9 cellular contexts compared by ENCODE assay signal in the genomic region with DNA sequence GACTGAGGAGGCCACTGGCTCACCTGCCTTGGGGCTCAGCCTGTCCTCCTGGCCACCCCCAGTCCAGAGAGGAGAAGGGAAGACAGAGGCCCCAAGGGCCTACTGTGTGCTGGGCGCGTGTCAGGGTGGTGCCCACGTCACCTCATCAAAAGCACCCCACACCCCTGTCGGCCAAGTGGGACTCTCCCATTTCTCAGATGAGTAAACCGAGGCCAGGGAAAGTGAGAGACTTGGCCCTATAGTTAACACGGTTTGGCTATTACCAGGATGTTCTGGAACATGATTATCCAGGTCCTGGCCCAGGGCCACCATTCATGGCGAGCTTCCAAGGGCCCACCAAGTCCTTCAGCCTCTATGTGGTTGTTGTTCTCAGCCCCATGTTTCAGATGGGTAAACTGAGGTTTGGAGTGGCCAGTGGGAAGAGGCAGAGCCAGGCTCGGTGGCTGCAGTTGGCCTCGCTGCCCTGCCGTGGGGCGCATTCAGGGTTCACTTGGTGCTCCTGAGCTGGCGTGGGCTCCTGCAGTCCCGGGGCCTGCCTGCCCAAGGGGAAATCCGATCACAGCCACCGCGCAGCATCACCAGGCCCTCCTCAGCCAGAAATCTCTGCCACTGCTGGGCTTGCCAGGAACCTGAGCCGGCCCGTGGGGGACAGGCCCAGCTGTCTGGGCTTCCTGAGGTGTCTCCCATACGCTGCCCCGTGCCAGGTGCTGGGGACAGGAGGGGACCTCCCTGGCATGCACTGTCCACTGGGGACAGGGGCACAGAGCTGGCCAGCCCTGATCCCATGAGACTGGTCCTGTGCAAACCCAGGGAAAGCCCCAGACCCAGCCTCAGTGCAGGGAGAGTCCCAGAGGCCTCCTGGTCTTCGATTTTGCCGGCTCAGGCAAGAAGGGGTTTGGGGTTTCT. TPM values are rescaled to one million over a fixed set of nuclear protein-coding genes. Genes with fewer than 3 reads are reported as not detected.
A peak's percentile ranks its signal among the peaks of the same experiment; 100 is the strongest.
DNase-seq lines count a peak whose midpoint lies in the region; ATAC-seq and TF ChIP-seq lines count a peak whose summit lies in the region.
"Had no signal": no experiment of that assay in that cellular context is flagged by ENCODE, and none has a peak within 500 bp of the region (broad histone marks: within the 10 kb centered on the region; RNA-seq: fewer than 3 reads in every experiment).

No MANE protein-coding gene starts in this region.

- no peak overlapping the region for H2BK15ac ChIP-seq in mesendoderm (replicated peaks; ENCODE audit: low read depth)

- DNase-seq in trophoblast cell: no peak
- no peak for DNase-seq in mesendoderm
- no peak for DNase-seq in activated naive CD4-positive, alpha-beta T cell treated with Interleukin-2 at 50 U/mL for 16 hours
- no peak for DNase-seq in NCI-H1417 (lab: John Stamatoyannopoulos, UW)
- no peak for DNase-seq in HFFc6
- DNase-seq: activated CD4-positive, alpha-beta T cell treated with anti-CD3 and anti-CD28 coated beads, Interleukin-2, amount 10 ng/mL, durations not matched to agents 24 days and 14 days had no signal

- H3K23ac ChIP-seq in trophoblast cell (ENCODE audit: low read length) (no peak overlapping the region), mesendoderm (ENCODE audit: low read length) (no peak overlapping the region)

- no peak overlapping the region for H4K91ac ChIP-seq in trophoblast cell (ENCODE audit: low read depth, low read length)

- H3K9me3 ChIP-seq in trophoblast cell (ENCODE audit: insufficient read depth, low read depth, low read length): peaks cover 2% of the 10 kb centered on the region

- H3K4me2 ChIP-seq in trophoblast cell (ENCODE audit: low read length): no peak overlapping the region
- no peak overlapping the region for H3K4me2 ChIP-seq in mesendoderm (ENCODE audit: low read length)

- no peak overlapping the region for H3K4ac ChIP-seq in trophoblast cell (ENCODE audit: low read depth, low read length)
- no peak overlapping the region for H3K4ac ChIP-seq in mesendoderm (ENCODE audit: low read depth, low read length)

- no peak overlapping the region for H2BK12ac ChIP-seq in trophoblast cell (ENCODE audit: low read length)

- H3K27me3 Mint-ChIP-seq in HFFc6 (ENCODE audit: insufficient read depth): peaks cover 2% of the 10 kb centered on the region; the same call in 1 of the 2 replicates

- H2BK120ac ChIP-seq in trophoblast cell (ENCODE audit: insufficient read depth, low read length, poor library complexity): no peak overlapping the region
- no peak overlapping the region for H2BK120ac ChIP-seq in mesendoderm (ENCODE audit: low read depth, low read length)

- H2BK5ac ChIP-seq in trophoblast cell (ENCODE audit: low read depth, low read length, poor library complexity) (no peak overlapping the region), mesendoderm (ENCODE audit: low read length) (no peak overlapping the region)

- H2AK5ac ChIP-seq in trophoblast cell (ENCODE audit: low read length) (no peak overlapping the region), mesendoderm (ENCODE audit: low read length) (no peak overlapping the region)

- H3K79me1 ChIP-seq in trophoblast cell (ENCODE audit: low read length): no peaks in the 10 kb centered on the region
- no peaks in the 10 kb centered on the region for H3K79me1 ChIP-seq in mesendoderm (ENCODE audit: low read length)

- no peak overlapping the region for H3K4me3 Mint-ChIP-seq in HFFc6
- H3K4me3 Mint-ChIP-seq: activated CD4-positive, alpha-beta T cell treated with anti-CD3 and anti-CD28 coated beads, Interleukin-2, amount 10 ng/mL, durations not matched to agents 24 days and 14 days had no signal

- H2AFZ ChIP-seq in trophoblast cell (ENCODE audit: insufficient read depth, low read length, poor library complexity): no peak overlapping the region

- H4K5ac ChIP-seq in mesendoderm (ENCODE audit: low read length): no peak overlapping the region

- H3K4me3 ChIP-seq in trophoblast cell (ENCODE audit: low read depth, low read length) (no peak overlapping the region), mesendoderm (ENCODE audit: low read length) (no peak overlapping the region)

- H3K27ac ChIP-seq in trophoblast cell (ENCODE audit: low read depth, low read length) (no peak overlapping the region), mesendoderm (ENCODE audit: low read depth, low read length) (no peak overlapping the region)

- H3K36me3 ChIP-seq in trophoblast cell (ENCODE audit: control insufficient read depth in 1 of 2, insufficient read depth in 2 of 2, low read length in 2 of 2) (no peaks in the 10 kb centered on the region), mesendoderm (ENCODE audit: control insufficient read depth, insufficient read depth, low read length) (no peaks in the 10 kb centered on the region)

- H4K12ac ChIP-seq in trophoblast cell (ENCODE audit: low read depth, low read length): no peak overlapping the region

- no peaks in the 10 kb centered on the region for H3K36me3 Mint-ChIP-seq in HFFc6 (ENCODE audit: low read depth)

- H4K8ac ChIP-seq in trophoblast cell (ENCODE audit: low read depth, low read length) (no peak overlapping the region), mesendoderm (ENCODE audit: low read depth, low read length) (no peak overlapping the region)

- peak overlapping the region; percentile 27 for H3K9ac ChIP-seq in trophoblast cell (ENCODE audit: low read length)
- no peak overlapping the region for H3K9ac ChIP-seq in mesendoderm (ENCODE audit: low read length)

- no peak overlapping the region for H3K14ac ChIP-seq in trophoblast cell (ENCODE audit: low read length)

- WGBS in trophoblast cell (ENCODE audit: extremely low coverage, insufficient coverage, insufficient read length): no CpG with 5 or more reads among the region's 22 CpGs
- no CpG with 5 or more reads among the region's 22 CpGs for WGBS in mesendoderm (ENCODE audit: extremely low coverage, insufficient coverage, low lambda C conversion rate)

- H3K18ac ChIP-seq in trophoblast cell (ENCODE audit: low read length) (no peak overlapping the region), mesendoderm (ENCODE audit: low read length) (no peak overlapping the region)

- no peak overlapping the region for H3K27ac Mint-ChIP-seq in HFFc6
- H3K27ac Mint-ChIP-seq: activated CD4-positive, alpha-beta T cell treated with anti-CD3 and anti-CD28 coated beads, Interleukin-2, amount 10 ng/mL, durations not matched to agents 24 days and 14 days had no signal

- H3K4me1 ChIP-seq in trophoblast cell (ENCODE audit: control insufficient read depth in 1 of 2, insufficient read depth in 2 of 2, low read length in 2 of 2) (no peaks in the 10 kb centered on the region), mesendoderm (ENCODE audit: control insufficient read depth, low read depth, low read length) (no peaks in the 10 kb centered on the region)

- H3K27me3 ChIP-seq in trophoblast cell (ENCODE audit: insufficient read depth, low read length): no peaks in the 10 kb centered on the region
- no peaks in the 10 kb centered on the region for H3K27me3 ChIP-seq in mesendoderm (ENCODE audit: insufficient read depth, low read length, poor library complexity)

- ATAC-seq in GM18867 (IDR thresholded peaks at IDR 0.05; ENCODE audit: unreplicated experiment): peak; percentile 48
- peak; percentile 71 for ATAC-seq in GM21723 (IDR thresholded peaks at IDR 0.05; ENCODE audit: unreplicated experiment)
- peak; percentile 56 for ATAC-seq in HG03520 (IDR thresholded peaks at IDR 0.05; ENCODE audit: unreplicated experiment)

- no peaks in the 10 kb centered on the region for H3K4me1 Mint-ChIP-seq in HFFc6 (ENCODE audit: low read depth)

- H3K9me3 Mint-ChIP-seq in HFFc6: no peaks in the 10 kb centered on the region
- H3K9me3 Mint-ChIP-seq: activated CD4-positive, alpha-beta T cell treated with anti-CD3 and anti-CD28 coated beads, Interleukin-2, amount 10 ng/mL, durations not matched to agents 24 days and 14 days had no signal

- TF ChIP-seq CTCF in HFFc6 (IDR thresholded peaks at IDR 0.05): no peak

- H3K79me2 ChIP-seq in trophoblast cell (ENCODE audit: control insufficient read depth, insufficient read depth, low read length, poor library complexity): no peaks in the 10 kb centered on the region
- H3K79me2 ChIP-seq in mesendoderm (ENCODE audit: control insufficient read depth, insufficient read depth, low read length): no peaks in the 10 kb centered on the region

- no peak overlapping the region for H3K56ac ChIP-seq in mesendoderm (ENCODE audit: low read length)

RNA-seq across cellular contexts. Expression of a gene that starts 10.9 kb away (rescaled TPM):
- 11,522 and 11,821 TPM in 2 replicates for polyA plus RNA-seq in trophoblast cell (2013)
- polyA plus RNA-seq in mesendoderm (2013, experiment 1 of 2): 13,565 TPM
- polyA plus RNA-seq in mesendoderm (2013, experiment 2 of 2): 13,705 TPM
- total RNA-seq in HFFc6 (2021; fragmentation: NEBNext Ultra II Directional; extraction: Animal tissue kit (Norgen Biotek cat#: 25700)): over 10,000 TPM in 5 of 6 experiments, 1,000 to 10,000 TPM in 1; 9,852 to 14,845 (median 13,380) TPM

RNA-seq across cellular contexts. Expression of a gene that starts 27.7 kb away (rescaled TPM):
- 10.7 and 11.6 TPM in 2 replicates for polyA plus RNA-seq in trophoblast cell (2013)
- 7.9 TPM for polyA plus RNA-seq in mesendoderm (2013, experiment 1 of 2)
- polyA plus RNA-seq in mesendoderm (2013, experiment 2 of 2): 7.9 TPM
- 10 to 100 TPM; 17.9 to 24.4 (median 20.0) TPM for total RNA-seq in HFFc6 (2021; fragmentation: NEBNext Ultra II Directional; extraction: Animal tissue kit (Norgen Biotek cat#: 25700))

RNA-seq across cellular contexts. Expression of a gene that starts 51.3 kb away (rescaled TPM):
- polyA plus RNA-seq in trophoblast cell (2013): 507 and 526 TPM in 2 replicates
- polyA plus RNA-seq in mesendoderm (2013, experiment 1 of 2): 429 TPM
- 421 TPM for polyA plus RNA-seq in mesendoderm (2013, experiment 2 of 2)
- 100 to 1,000 TPM; 260 to 327 (median 310) TPM for total RNA-seq in HFFc6 (2021; fragmentation: NEBNext Ultra II Directional; extraction: Animal tissue kit (Norgen Biotek cat#: 25700))
